Comparison of ENCODE assay signal across 9 cellular contexts in the genomic region with DNA sequence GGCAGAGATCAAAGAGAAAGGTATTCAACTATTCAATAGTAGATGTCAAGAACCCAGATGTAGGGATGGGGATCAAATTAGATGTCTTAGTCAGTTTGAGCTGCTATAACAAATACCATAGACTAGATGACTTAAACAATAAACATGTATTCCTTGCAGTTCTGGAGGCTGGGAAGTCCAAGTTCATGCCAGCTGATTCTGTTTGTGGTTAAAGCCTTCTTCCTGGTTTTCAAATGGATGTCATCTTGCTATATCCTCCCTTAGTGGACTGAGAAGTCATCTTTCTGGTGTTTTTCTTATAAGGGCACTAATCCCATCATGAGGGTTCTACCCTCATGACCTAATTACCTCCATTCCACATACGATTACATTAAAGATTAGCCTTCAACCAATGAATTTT. TPM values are rescaled to one million over a fixed set of nuclear protein-coding genes. Genes with fewer than 3 reads are reported as not detected.
"Had no signal": no experiment of that assay in that cellular context is flagged by ENCODE, and none has a peak within 500 bp of the region (broad histone marks: within the 10 kb centered on the region; RNA-seq: fewer than 3 reads in every experiment).

No MANE protein-coding gene starts in this region.

- H3K4me3 ChIP-seq: GM12878 had no signal

- ATAC-seq: GM12878 had no signal

- DNase-seq: GDM1, GF-D8 had no signal

- FAIRE-seq: G401.6, GM12878, GM12891, GM12892, GM18507, GM19239 had no signal

RNA-seq across cellular contexts. Expression of a gene that starts 19.5 kb away (rescaled TPM):
- total RNA-seq: G401 had no signal

RNA-seq across cellular contexts. Expression of a gene that starts 50.5 kb away (rescaled TPM):
- total RNA-seq: G401, GM12878 had no signal
- polyA plus RNA-seq: GM12878 had no signal
